Comparison of ENCODE assay signal across 1 cellular context in genomic region chr4:1400861-1401408, GRCh38.
TF ChIP-seq lines count a peak whose summit lies in the region.

No MANE protein-coding gene starts in this region.

TF ChIP-seq in HepG2, 621 proteins besides CTCF, POLR2A, EP300 and RAD21:
- TF ChIP-seq MLXIP (CRISPR knock-in tag; IDR thresholded peaks at IDR 0.05; ENCODE audit: borderline replicate concordance) = no peak
- peak; percentile 70; the same call in 1 of the 2 replicates for TF ChIP-seq ZNF263 (CRISPR knock-in tag; IDR thresholded peaks at IDR 0.05)
